9 cellular contexts compared by ENCODE assay signal in genomic region chr9:130128782-130129424, GRCh38. TPM values are rescaled to one million over a fixed set of nuclear protein-coding genes. Genes with fewer than 3 reads are reported as not detected.
A peak's percentile ranks its signal among the peaks of the same experiment; 100 is the strongest.
DNase-seq lines count a peak whose midpoint lies in the region; ATAC-seq, FAIRE-seq and TF ChIP-seq lines count a peak whose summit lies in the region.
"Had no signal": no experiment of that assay in that cellular context is flagged by ENCODE, and none has a peak within 500 bp of the region (broad histone marks: within the 10 kb centered on the region; RNA-seq: fewer than 3 reads in every experiment).

No MANE protein-coding gene starts in this region.

- H2AFZ ChIP-seq in fibroblast of lung (ENCODE audit: low read length), result peak overlapping the region; percentile 14

- H3K79me2 ChIP-seq in fibroblast of lung (ENCODE audit: control insufficient read depth, insufficient read depth, low read length), result no peaks in the 10 kb centered on the region

- H3K36me3 ChIP-seq in fibroblast of lung (ENCODE audit: control insufficient read depth, insufficient read depth, low read length) (peaks cover 8% of the 10 kb centered on the region), pancreas (peaks cover 0 to 31% (median 6%) of the 10 kb centered on the region in 3 donors), vagina (peaks cover 0 to 31% of the 10 kb centered on the region in 2 donors)

- H3K4me1 ChIP-seq in fibroblast of lung (ENCODE audit: control insufficient read depth, extremely low read depth, insufficient read depth, low read length) (peaks cover 20% of the 10 kb centered on the region), pancreas (no peaks in the 10 kb centered on the region), vagina (no peaks in the 10 kb centered on the region)

- H3K4me2 ChIP-seq in fibroblast of lung (ENCODE audit: extremely low read depth, insufficient read depth, low read length), result peak overlapping the region; percentile 46

- H3K27ac ChIP-seq in fibroblast of lung (ENCODE audit: insufficient read depth, low read length) (peak overlapping the region; percentile 87), pancreas (peak overlapping the region in 3 of 4 donors; percentile 3 to 67 (median 59)), vagina (peak overlapping the region; percentile 12)

- intact Hi-C loops in pancreas (cut with DNase I), result no loop called here
- intact Hi-C loops in vagina (cut with DNase I), result no loop called here

- FAIRE-seq in pancreas (lab: Jason Lieb, UNC), result no peak

- DNase-seq in CD1c-positive myeloid dendritic cell (ENCODE audit: extremely low spot score) (peak; percentile 88), NCI-H1436 treated with DMSO at 0.1 percent for 48 hours (lab: John Stamatoyannopoulos, UW) (peak; percentile 22), fibroblast of lung (ENCODE audit: low read depth in 2 of 2) (peak; percentile 91 to 99), pancreas (peak in 1 of 6 donors; percentile 48), vagina (ENCODE audit: extremely low spot score in 2 of 2) (no peak), NCI-H1417 (lab: John Stamatoyannopoulos, UW) (no peak)
- DNase-seq in activated CD8-positive, alpha-beta memory T cell treated with anti-CD3 and anti-CD28 coated beads, Interleukin-2, amount 50 U/mL, for 4 hours, result peak; percentile 58

- ATAC-seq in GM21576 (IDR thresholded peaks at IDR 0.05; ENCODE audit: unreplicated experiment) (peak; percentile 58), pancreas (peak in 3 of 4 donors; percentile 34 to 85 (median 77))
- ATAC-seq: HCT116 had no signal

- H3K9me3 ChIP-seq in fibroblast of lung (ENCODE audit: control insufficient read depth, insufficient read depth, low read depth, low read length) (no peaks in the 10 kb centered on the region), pancreas (no peaks in the 10 kb centered on the region), vagina (no peaks in the 10 kb centered on the region)

- TF ChIP-seq CTCF in fibroblast of lung (conservative IDR thresholded peaks at IDR 0.05 in 1 of 2, IDR thresholded peaks at IDR 0.05 in 1 of 2; ENCODE audit: low read depth in 1 of 2, low read length in 2 of 2) (no peak), pancreas (IDR thresholded peaks at IDR 0.05) (no peak), vagina (IDR thresholded peaks at IDR 0.05) (no peak)

- no peak for TF ChIP-seq POLR2A in vagina (IDR thresholded peaks at IDR 0.05)

- H3K27me3 ChIP-seq in fibroblast of lung (ENCODE audit: control insufficient read depth, insufficient read depth, low read length) (no peaks in the 10 kb centered on the region), pancreas (no peaks in the 10 kb centered on the region), vagina (no peaks in the 10 kb centered on the region)

- H3K4me3 ChIP-seq in fibroblast of lung (replicated peaks in 1 of 4; ENCODE audit: control extremely low read depth in 1 of 4, insufficient read depth in 1 of 4, low read depth in 3 of 4, low read length in 4 of 4) (no peak overlapping the region), pancreas (no peak overlapping the region), vagina (no peak overlapping the region)

- WGBS in pancreas, 2 donors, result 82 to 85% methylated on average over 13 of the region's 13 CpGs

- H3K9ac ChIP-seq in fibroblast of lung (ENCODE audit: insufficient read depth, low read length), result peak overlapping the region; percentile 68

- no peaks in the 10 kb centered on the region for H4K20me1 ChIP-seq in fibroblast of lung (ENCODE audit: control insufficient read depth, extremely low read depth, insufficient read depth, low read length)

RNA-seq across cellular contexts. Expression of gene NCS1, which starts 43.3 kb away (rescaled TPM):
- 37.5 and 52.0 TPM in 2 replicates for total RNA-seq in fibroblast of lung
- 44.9 and 89.4 TPM in 2 replicates for polyA plus RNA-seq in fibroblast of lung
- polyA plus RNA-seq in fibroblast of lung (2012), result 37.5 and 69.5 TPM in 2 replicates
- polyA minus RNA-seq in fibroblast of lung (ENCODE audit: low replicate concordance), result 57.6 and 107 TPM in 2 replicates
- 1 to 10 TPM; 3.0 to 8.6 (median 5.5) TPM for total RNA-seq in pancreas
- polyA plus RNA-seq in pancreas, result 1 to 10 TPM; 4.7 to 4.8 TPM
- 20.4 TPM for total RNA-seq in vagina

Comparison
In these comparisons a context has a peak if more than half of its experiments do, and no peak if none do; other contexts are left out.
1. DNase-seq: peak in CD1c-positive myeloid dendritic cell (single experiment), NCI-H1436 treated with DMSO at 0.1 percent for 48 hours (single experiment), activated CD8-positive, alpha-beta memory T cell treated with anti-CD3 and anti-CD28 coated beads, Interleukin-2, amount 50 U/mL, for 4 hours (single experiment) and fibroblast of lung (2 of 2); none in vagina (0 of 2) and NCI-H1417 (0 of 3).
2. H3K27ac ChIP-seq: peak in every context shown above with its lines; median percentile 87 in fibroblast of lung; 59 in pancreas; 12 in vagina.